8 cellular contexts compared by ENCODE assay signal in genomic region chr12:106302401-106303201, GRCh38. TPM values are rescaled to one million over a fixed set of nuclear protein-coding genes. Genes with fewer than 3 reads are reported as not detected.
A peak's percentile ranks its signal among the peaks of the same experiment; 100 is the strongest.
DNase-seq lines count a peak whose midpoint lies in the region; ATAC-seq, FAIRE-seq and TF ChIP-seq lines count a peak whose summit lies in the region.

TCP11L2 (plus strand) TSS chr12:106302733; CDS start chr12:106311076, 8,343 bp downstream.

- DNase-seq in A549 (ENCODE audit: low read depth in 1 of 2, low spot score in 1 of 2) (peak; percentile 69 to 83), NCI-H226 (peak; percentile 63), cerebellar cortex (ENCODE audit: low spot score) (peak; percentile 82), kidney (peak; percentile 95)
- peak; percentile 85 for DNase-seq in activated CD4-positive, alpha-beta T cell treated with anti-CD3 and anti-CD28 coated beads for 1 hour
- peak; percentile 68 to 84 (median 81) for DNase-seq in stimulated activated CD4-positive, alpha-beta T cell treated with anti-CD3 and anti-CD28 coated beads, Interleukin-12 subunit alpha, Interleukin-12 subunit beta, amount 100 ng/mL, for 48 hours (ENCODE audit: low read depth in 2 of 3, low spot score in 1 of 3)

- peak within 1 kb of the TSS; percentile 92 for H3K4me2 ChIP-seq in A549

- H3K4me1 ChIP-seq in A549 (peaks cover 31% of the 10 kb centered on the region), kidney (ENCODE audit: control insufficient read depth in 1 of 2, insufficient read depth in 1 of 2, low read depth in 1 of 2, low read length in 2 of 2) (peaks cover 5 to 12% of the 10 kb centered on the region in 2 donors)

- H3K36me3 ChIP-seq in kidney (ENCODE audit: control insufficient read depth in 1 of 2, insufficient read depth in 2 of 2, low read length in 2 of 2): no peaks in the 10 kb centered on the region

- CTCF ChIA-PET in A549 (lab: Yijun Ruan, JAX): interaction anchor here (1.0 to 2.2 kb wide), 7 partner anchors 13 to 115 kb away, joined by 3 to 12 read pairs (median 4); partner anchors contain the start of gene POLR3B

- no peak for TF ChIP-seq EP300 in A549 (IDR thresholded peaks at IDR 0.05)

- no peak for TF ChIP-seq CTCF in A549 (IDR thresholded peaks at IDR 0.05)
- no peak for TF ChIP-seq CTCF in kidney (IDR thresholded peaks at IDR 0.05; ENCODE audit: borderline replicate concordance, extremely low read depth, insufficient read depth)

- H3K9me3 ChIP-seq in A549 (no peaks in the 10 kb centered on the region), kidney (ENCODE audit: control insufficient read depth in 1 of 2, low read length in 2 of 2) (no peaks in the 10 kb centered on the region)

- H3K27ac ChIP-seq in A549 (peak within 1 kb of the TSS; percentile 98 to 100), kidney (ENCODE audit: low read depth in 2 of 2, low read length in 2 of 2) (peak within 1 kb of the TSS; percentile 93 to 96)

- intact Hi-C loops in kidney (cut with DNase I): no loop called here

- TF ChIP-seq RAD21 in A549 (conservative IDR thresholded peaks at IDR 0.05 in 1 of 2, IDR thresholded peaks at IDR 0.05 in 1 of 2): no peak

- H3K9ac ChIP-seq in kidney (ENCODE audit: low read length in 2 of 2): peak within 1 kb of the TSS; percentile 86 to 88

- H3K4me3 ChIP-seq in A549 (peak within 1 kb of the TSS; percentile 86), kidney (ENCODE audit: low read length in 2 of 2) (peak within 1 kb of the TSS; percentile 91 to 93)

- ATAC-seq in A549: peak; percentile 84 to 87
- ATAC-seq in GM18873 (IDR thresholded peaks at IDR 0.05; ENCODE audit: low FRiP score, unreplicated experiment): peak; percentile 51
- ATAC-seq in HG03108 (IDR thresholded peaks at IDR 0.05; ENCODE audit: unreplicated experiment): peak; percentile 54

- FAIRE-seq in A549 (lab: Jason Lieb, UNC): no peak
- no peak for FAIRE-seq in kidney (lab: Jason Lieb, UNC)

- WGBS in A549 (ENCODE audit: missing lambda C conversion rate): 2% methylated on average over 16 of the region's 76 CpGs

- POLR2A ChIA-PET in A549 (lab: Yijun Ruan, JAX): interaction anchor here (0.9 to 2.2 kb wide), 3 partner anchors 54 to 55 kb away, joined by 3 to 12 read pairs (median 9); partner anchors contain the start of genes CKAP4 and POLR3B

- TF ChIP-seq POLR2A in A549 (IDR thresholded peaks at IDR 0.05; ENCODE audit: low read length): no peak

TF ChIP-seq in A549, 52 proteins besides CTCF, POLR2A, EP300 and RAD21 (continues in another document):
- TF ChIP-seq CBX8 (IDR thresholded peaks at IDR 0.05) (no peak), BHLHE40 (IDR thresholded peaks at IDR 0.05; ENCODE audit: low read depth, low read length) (peak; percentile 87), JUN (IDR thresholded peaks at IDR 0.05) (no peak; a peak in 1 of 5 replicates), MYC (IDR thresholded peaks at IDR 0.05; ENCODE audit: borderline replicate concordance, low read length) (no peak; the same call in 1 of the 2 replicates), ATOH8 (CRISPR knock-in tag; IDR thresholded peaks at IDR 0.05; ENCODE audit: low read depth) (no peak), CEBPB (IDR thresholded peaks at IDR 0.05) (no peak), ZFP36 (IDR thresholded peaks at IDR 0.05; ENCODE audit: borderline replicate concordance, partially characterized antibody) (no peak), POLR2AphosphoS2 (conservative IDR thresholded peaks at IDR 0.05; ENCODE audit: low read length) (no peak), RARB (CRISPR knock-in tag; IDR thresholded peaks at IDR 0.05) (no peak), CHD2 (IDR thresholded peaks at IDR 0.05; ENCODE audit: low read length, partially characterized antibody) (no peak), HOXA7 (CRISPR knock-in tag; IDR thresholded peaks at IDR 0.05) (no peak), PBX3 (IDR thresholded peaks at IDR 0.05) (no peak), ESRRA (IDR thresholded peaks at IDR 0.05; ENCODE audit: borderline replicate concordance, low read length) (no peak), PHF8 (IDR thresholded peaks at IDR 0.05; ENCODE audit: borderline replicate concordance, low read depth) (peak; percentile 57), REST (IDR thresholded peaks at IDR 0.05) (no peak), TFCP2L1 (CRISPR knock-in tag; IDR thresholded peaks at IDR 0.05) (no peak), KDM1A (IDR thresholded peaks at IDR 0.05; ENCODE audit: low read depth) (no peak), USF2 (IDR thresholded peaks at IDR 0.05) (no peak), SREBF2 (IDR thresholded peaks at IDR 0.05) (no peak), JUNB (IDR thresholded peaks at IDR 0.05) (no peak), GATA3 (IDR thresholded peaks at IDR 0.05; ENCODE audit: borderline replicate concordance) (peak; percentile 93), NPAS2 (CRISPR knock-in tag; IDR thresholded peaks at IDR 0.05; ENCODE audit: borderline replicate concordance) (no peak), FOSB (CRISPR knock-in tag; IDR thresholded peaks at IDR 0.05) (no peak), HOXB5 (CRISPR knock-in tag; IDR thresholded peaks at IDR 0.05) (no peak), MAZ (IDR thresholded peaks at IDR 0.05; ENCODE audit: borderline replicate concordance, low read depth, low read length) (no peak), ELK1 (IDR thresholded peaks at IDR 0.05; ENCODE audit: low read depth, low read length) (no peak), HEYL (CRISPR knock-in tag; IDR thresholded peaks at IDR 0.05) (no peak), ZNF302 (CRISPR knock-in tag; IDR thresholded peaks at IDR 0.05) (no peak)

RNA-seq across cellular contexts. Expression of gene TCP11L2, which starts in this region (rescaled TPM):
- 16.6 and 19.7 TPM in 2 replicates for polyA plus RNA-seq in A549 (2011; rRNA removed)
- 1.1 and 1.5 TPM in 2 replicates for polyA plus RNA-seq in A549 (2012; cell fraction: cytosol; rRNA removed)
- polyA plus RNA-seq in A549 (2012; cell fraction: nucleus; rRNA removed): 1.7 and 2.4 TPM in 2 replicates
- 1.8 to 4.9 TPM (median 4.1 TPM) in 3 replicates for polyA plus RNA-seq in A549 (2017; fragmentation: RNase III; extraction: RNeasy Plus Mini Kit Qiagen cat#74134 plus additional on column Dnase treatment)
- 36.1 and 48.5 TPM in 2 replicates for polyA minus RNA-seq in A549 (2011; rRNA and poly(A)+ RNA removed)
- 34.5 TPM for total RNA-seq in kidney
- polyA plus RNA-seq in kidney (ENCODE audit: insufficient read depth, low read depth, low replicate concordance): 2.3 TPM

Comparison
In these comparisons a context has a peak if more than half of its experiments do, and no peak if none do; other contexts are left out.
1. Peak in every context shown above with its lines: DNase-seq, ATAC-seq, H3K4me3 ChIP-seq and H3K27ac ChIP-seq.